Comparison of ENCODE assay signal across 1 cellular context in the genomic region with DNA sequence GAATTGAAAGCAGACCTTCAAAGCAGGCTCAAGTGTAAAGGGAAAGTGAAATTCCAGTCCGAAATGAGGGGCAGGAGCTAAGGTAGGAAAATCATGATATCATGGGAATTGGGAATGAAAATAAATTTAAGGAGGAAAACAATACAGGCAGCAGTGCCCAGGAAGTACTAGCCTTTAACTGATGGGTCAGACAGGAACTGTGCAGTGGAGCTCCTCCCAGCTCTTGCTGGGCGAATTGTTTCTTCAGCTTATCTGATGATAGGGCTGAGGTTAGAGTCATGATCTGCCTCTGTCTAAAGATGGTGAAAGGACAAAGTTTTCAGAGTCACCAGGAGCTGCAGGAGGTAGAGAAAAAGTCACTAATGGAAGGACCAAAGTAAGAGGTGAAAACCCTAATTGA.
TF ChIP-seq lines count a peak whose summit lies in the region.

No MANE protein-coding gene starts in this region.

TF ChIP-seq in SK-N-SH treated with all-trans-retinoic acid at 6 μM for 48 hours, 23 proteins besides CTCF, POLR2A, EP300 and RAD21 (continued from another document):
- TF ChIP-seq, protein P1, sequence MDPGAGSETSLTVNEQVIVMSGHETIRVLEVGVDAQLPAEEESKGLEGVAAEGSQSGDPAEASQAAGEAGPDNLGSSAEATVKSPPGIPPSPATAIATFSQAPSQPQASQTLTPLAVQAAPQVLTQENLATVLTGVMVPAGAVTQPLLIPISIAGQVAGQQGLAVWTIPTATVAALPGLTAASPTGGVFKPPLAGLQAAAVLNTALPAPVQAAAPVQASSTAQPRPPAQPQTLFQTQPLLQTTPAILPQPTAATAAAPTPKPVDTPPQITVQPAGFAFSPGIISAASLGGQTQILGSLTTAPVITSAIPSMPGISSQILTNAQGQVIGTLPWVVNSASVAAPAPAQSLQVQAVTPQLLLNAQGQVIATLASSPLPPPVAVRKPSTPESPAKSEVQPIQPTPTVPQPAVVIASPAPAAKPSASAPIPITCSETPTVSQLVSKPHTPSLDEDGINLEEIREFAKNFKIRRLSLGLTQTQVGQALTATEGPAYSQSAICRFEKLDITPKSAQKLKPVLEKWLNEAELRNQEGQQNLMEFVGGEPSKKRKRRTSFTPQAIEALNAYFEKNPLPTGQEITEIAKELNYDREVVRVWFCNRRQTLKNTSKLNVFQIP (CRISPR knock-in tag; IDR thresholded peaks at IDR 0.05; ENCODE audit: borderline replicate concordance, low read depth) = no peak
- no peak for TF ChIP-seq ESRRG (CRISPR knock-in tag; IDR thresholded peaks at IDR 0.05)
